Comparison of ENCODE assay signal across 8 cellular contexts in the genomic region with DNA sequence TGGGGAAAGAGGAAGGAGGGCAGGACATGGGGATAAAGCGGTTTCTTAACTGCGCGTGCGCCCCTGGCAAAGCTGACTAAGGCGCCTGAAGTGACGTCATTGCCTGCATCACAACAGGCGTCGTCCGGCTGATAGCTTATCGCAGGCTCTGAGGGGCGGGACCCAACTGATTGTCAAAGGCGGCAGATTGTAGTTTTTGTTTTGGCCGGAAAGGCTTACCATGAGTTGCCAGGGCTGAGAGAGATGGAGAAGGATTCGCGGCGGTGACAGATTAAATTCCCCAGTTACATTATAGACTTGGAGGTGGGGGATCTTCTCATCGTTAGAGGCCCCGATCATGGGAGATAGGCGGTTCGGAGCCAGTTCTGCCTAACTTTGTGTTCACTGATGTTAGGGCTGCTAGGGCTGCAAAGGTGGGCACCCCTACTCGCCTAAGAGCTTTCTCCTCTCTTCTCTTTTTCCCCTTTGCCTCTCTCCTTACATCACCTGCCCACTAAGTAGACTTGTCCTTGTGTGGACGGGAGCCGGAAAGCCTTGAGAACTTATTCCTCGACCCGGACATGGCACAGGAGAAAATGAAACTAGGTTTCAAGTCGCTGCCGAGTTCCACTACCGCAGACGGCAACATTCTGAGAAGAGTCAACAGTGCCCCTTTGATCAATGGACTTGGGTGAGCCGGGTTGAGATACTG. TPM values are rescaled to one million over a fixed set of nuclear protein-coding genes. Genes with fewer than 3 reads are reported as not detected.
DNase-seq lines count a peak whose midpoint lies in the region; ATAC-seq and TF ChIP-seq lines count a peak whose summit lies in the region.

No MANE protein-coding gene starts in this region.

- H3K36me3 ChIP-seq in right atrium auricular region = no peaks in the 10 kb centered on the region
- no peaks in the 10 kb centered on the region for H3K36me3 ChIP-seq in uterus

- DNase-seq in NCI-H1694 treated with DMSO at 0.1 percent for 48 hours (lab: John Stamatoyannopoulos, UW) (peak; percentile 88), T-helper 2 cell (peak; percentile 60 to 96 (median 80)), anterior cingulate cortex (lab: John Stamatoyannopoulos, UW) (peak in 56 of 58 donors; percentile 1 to 84 (median 66)), right atrium auricular region (ENCODE audit: low spot score) (peak; percentile 93), pulmonary artery endothelial cell (ENCODE audit: low read depth, low spot score) (peak; percentile 84), uterus (peak; percentile 87 to 93)

- peak; percentile 89 for ATAC-seq in GM18502 (IDR thresholded peaks at IDR 0.05; ENCODE audit: poor library complexity, unreplicated experiment)
- ATAC-seq in HG02938 (IDR thresholded peaks at IDR 0.05; ENCODE audit: unreplicated experiment) = peak; percentile 78

- H3K9me3 ChIP-seq in right atrium auricular region = no peaks in the 10 kb centered on the region
- no peaks in the 10 kb centered on the region for H3K9me3 ChIP-seq in uterus

- intact Hi-C loops in uterus (cut with DNase I; ENCODE audit: low total_unique reads) = no loop called here

- H3K4me1 ChIP-seq in right atrium auricular region (no peaks in the 10 kb centered on the region), uterus (no peaks in the 10 kb centered on the region)

- H3K27ac ChIP-seq in right atrium auricular region (peak overlapping the region; percentile 80 to 85), uterus (peak overlapping the region; percentile 86 to 89)

- no peak for TF ChIP-seq CTCF in right atrium auricular region (IDR thresholded peaks at IDR 0.05)
- peak in 1 of 4 experiments; percentile 3 for TF ChIP-seq CTCF in uterus (IDR thresholded peaks at IDR 0.05)

- H3K27me3 ChIP-seq in right atrium auricular region (no peaks in the 10 kb centered on the region), uterus (no peaks in the 10 kb centered on the region)

- peak; percentile 53 to 69 for TF ChIP-seq POLR2A in uterus (IDR thresholded peaks at IDR 0.05)

- H3K4me3 ChIP-seq in right atrium auricular region = peak overlapping the region; percentile 52 to 58
- peak overlapping the region; percentile 46 to 55 for H3K4me3 ChIP-seq in uterus

RNA-seq across cellular contexts. Expression of a gene that starts 10.2 kb away (rescaled TPM):
- 10 to 100 TPM; 10.7 to 12.6 TPM for total RNA-seq in right atrium auricular region
- 8.5 and 10.0 TPM in 2 replicates for total RNA-seq in pulmonary artery endothelial cell
- 10 to 100 TPM; 14.2 to 45.9 (median 30.0) TPM for total RNA-seq in uterus

Comparison
In these comparisons a context has a peak if more than half of its experiments do, and no peak if none do; other contexts are left out.
1. Peak in every context shown above with its lines: DNase-seq, ATAC-seq, H3K4me3 ChIP-seq and H3K27ac ChIP-seq.